In the genomic region with DNA sequence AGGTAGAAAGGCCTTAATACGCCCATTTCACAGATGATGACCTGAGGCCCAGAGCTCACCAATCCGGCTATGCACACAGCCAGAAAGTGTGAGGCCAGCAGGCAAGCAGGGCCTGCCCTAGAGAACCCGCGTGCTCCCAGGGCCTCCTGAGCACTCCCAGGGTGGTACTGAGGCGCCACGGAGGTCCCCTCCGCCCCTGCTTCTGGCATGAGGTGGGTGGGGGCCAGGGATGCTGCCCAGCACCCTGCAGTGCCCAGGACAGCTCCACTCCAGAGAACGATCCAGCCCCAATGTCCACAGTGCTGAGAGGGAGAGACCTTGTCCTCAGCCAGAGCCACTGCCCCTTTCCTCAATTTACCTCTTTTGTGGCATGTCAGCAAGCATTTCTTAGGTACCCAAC, we compare ENCODE assay signal across 19 cellular contexts. TPM values are rescaled to one million over a fixed set of nuclear protein-coding genes. Genes with fewer than 3 reads are reported as not detected.
DNase-seq lines count a peak whose midpoint lies in the region; ATAC-seq and TF ChIP-seq lines count a peak whose summit lies in the region.
"Had no signal": no experiment of that assay in that cellular context is flagged by ENCODE, and none has a peak within 500 bp of the region (broad histone marks: within the 10 kb centered on the region; RNA-seq: fewer than 3 reads in every experiment).

No MANE protein-coding gene starts in this region.

- H2BK12ac ChIP-seq in neuronal stem cell (ENCODE audit: low read length), result no peak overlapping the region

- H3K9ac ChIP-seq in neuronal stem cell (ENCODE audit: low read depth, low read length, poor library complexity) (no peak overlapping the region), stomach smooth muscle (ENCODE audit: low read length in 2 of 2) (no peak overlapping the region)

- no peak overlapping the region for H3K18ac ChIP-seq in neuronal stem cell (ENCODE audit: low read length)

- TF ChIP-seq CTCF in heart left ventricle (IDR thresholded peaks at IDR 0.05), result no peak
- TF ChIP-seq CTCF in Calu3 (IDR thresholded peaks at IDR 0.05; ENCODE audit: unreplicated experiment), result no peak

- H3K23ac ChIP-seq in neuronal stem cell (ENCODE audit: low read depth, low read length, poor library complexity), result peak overlapping the region; percentile 18

- H2AFZ ChIP-seq in neuronal stem cell (ENCODE audit: low read length), result no peak overlapping the region

- no peaks in the 10 kb centered on the region for H3K9me3 Mint-ChIP-seq in Calu3 (ENCODE audit: low read depth, unreplicated experiment)
- H3K9me3 Mint-ChIP-seq: CD8-positive, alpha-beta T cell had no signal

- H2BK15ac ChIP-seq in neuronal stem cell (ENCODE audit: low read length), result no peak overlapping the region

- H3K27me3 Mint-ChIP-seq in T-helper 17 cell (no peaks in the 10 kb centered on the region), Calu3 (ENCODE audit: unreplicated experiment) (no peaks in the 10 kb centered on the region)

- DNase-seq in heart left ventricle, result no peak
- DNase-seq in left ventricle myocardium superior, result no peak
- no peak for DNase-seq in T-helper 17 cell
- DNase-seq in neuronal stem cell (ENCODE audit: low spot score), result no peak
- DNase-seq in amniotic stem cell (lab: John Stamatoyannopoulos, UW), result no peak
- no peak for DNase-seq in NCI-H2029 (lab: John Stamatoyannopoulos, UW)
- DNase-seq in Calu3, result no peak
- DNase-seq: ACHN; CD8-positive, alpha-beta T cell; NCI-H1105 treated with DMSO at 0.1 percent for 48 hours; NCI-H1694; NCI-H2081 treated with DMSO at 0.1 percent for 48 hours; NCI-H2171 treated with DMSO at 0.1 percent for 48 hours; NCI-H524 treated with DMSO at 0.1 percent for 48 hours; NCI-H82 had no signal

- peaks cover 40% of the 10 kb centered on the region for H3K79me1 ChIP-seq in neuronal stem cell (ENCODE audit: low read depth, low read length)

- H3K36me3 Mint-ChIP-seq in T-helper 17 cell (ENCODE audit: low read depth), result no peaks in the 10 kb centered on the region
- peaks cover 22% of the 10 kb centered on the region for H3K36me3 Mint-ChIP-seq in Calu3 (ENCODE audit: insufficient read depth, unreplicated experiment)

- H3K27me3 ChIP-seq in heart left ventricle (no peaks in the 10 kb centered on the region), neuronal stem cell (ENCODE audit: control insufficient read depth in 3 of 3, insufficient read depth in 3 of 3, low read depth in 1 of 3, low read length in 3 of 3) (no peaks in the 10 kb centered on the region), stomach smooth muscle (ENCODE audit: control insufficient read depth in 1 of 2, insufficient read depth in 2 of 2, low read length in 2 of 2) (no peaks in the 10 kb centered on the region)

- H3K4me3 ChIP-seq in heart left ventricle, result no peak overlapping the region
- H3K4me3 ChIP-seq in neuronal stem cell (ENCODE audit: low read length in 2 of 2), result no peak overlapping the region
- H3K4me3 ChIP-seq in stomach smooth muscle (ENCODE audit: low read length in 2 of 2), result no peak overlapping the region

- H3K36me3 ChIP-seq in heart left ventricle (peaks cover 3 to 47% (median 45%) of the 10 kb centered on the region in 9 donors), neuronal stem cell (replicated peaks in 1 of 2; ENCODE audit: control insufficient read depth in 2 of 2, insufficient read depth in 2 of 2, low read length in 2 of 2) (peaks cover 19 to 57% of the 10 kb centered on the region in 2 donors), stomach smooth muscle (ENCODE audit: control insufficient read depth in 2 of 2, insufficient read depth in 2 of 2, low read length in 2 of 2) (peaks cover 21 to 30% of the 10 kb centered on the region in 2 donors)

- H3K27ac ChIP-seq in heart left ventricle, result peak overlapping the region in 9 of 12 donors; percentile 27 to 94 (median 47)
- H3K27ac ChIP-seq in neuronal stem cell (replicated peaks; ENCODE audit: low read length), result no peak overlapping the region
- H3K27ac ChIP-seq in stomach smooth muscle (ENCODE audit: low read length), result peak overlapping the region; percentile 49
- H3K27ac ChIP-seq: 22Rv1 had no signal

- H3K4ac ChIP-seq in neuronal stem cell (ENCODE audit: low read length), result no peak overlapping the region

- H3K27ac Mint-ChIP-seq in T-helper 17 cell, result peak overlapping the region; percentile 76
- H3K27ac Mint-ChIP-seq in Calu3 (ENCODE audit: unreplicated experiment), result no peak overlapping the region
- H3K27ac Mint-ChIP-seq: CD8-positive, alpha-beta T cell had no signal

- TF ChIP-seq POLR2A in heart left ventricle (IDR thresholded peaks at IDR 0.05), result no peak

- CTCF ChIA-PET in Calu3 (lab: Charles Lee), result interaction anchor here (0.6 kb wide), 1 partner anchor 9 kb away, joined by 4 read pairs; no protein-coding TSS in a partner anchor

- no TSS peak for BruUV-seq in Calu3 (replicated peaks; lab: Mats Ljungman, UMichigan)

- H3K4me1 Mint-ChIP-seq in T-helper 17 cell, result peaks cover 6% of the 10 kb centered on the region
- H3K4me1 Mint-ChIP-seq in Calu3 (ENCODE audit: low read depth, unreplicated experiment), result no peaks in the 10 kb centered on the region

- ATAC-seq in heart left ventricle (no peak), left ventricle myocardium superior (no peak), T-helper 17 cell (no peak)
- ATAC-seq: CD8-positive, alpha-beta T cell; Panc1 had no signal

- no peak overlapping the region for H2BK5ac ChIP-seq in neuronal stem cell (ENCODE audit: low read length)

- H3K9me3 ChIP-seq in heart left ventricle (no peaks in the 10 kb centered on the region), T-helper 17 cell (ENCODE audit: control insufficient read depth, low read length, poor library complexity, severe bottlenecking) (no peaks in the 10 kb centered on the region), neuronal stem cell (replicated peaks in 1 of 2; ENCODE audit: control insufficient read depth in 2 of 2, insufficient read depth in 1 of 2, low read depth in 1 of 2, low read length in 2 of 2) (no peaks in the 10 kb centered on the region), stomach smooth muscle (ENCODE audit: control insufficient read depth in 2 of 2, low read length in 2 of 2) (no peaks in the 10 kb centered on the region)

- intact Hi-C loops in heart left ventricle (cut with DNase I) (no loop called here), left ventricle myocardium superior (cut with micrococcal nuclease) (no loop called here), Calu3 (cut with micrococcal nuclease; ENCODE audit: unreplicated experiment) (no loop called here)

- no peak overlapping the region for H2BK120ac ChIP-seq in neuronal stem cell (ENCODE audit: low read depth, low read length)

- no peak overlapping the region for H2AK5ac ChIP-seq in neuronal stem cell (ENCODE audit: low read depth, low read length)

- H3K4me3 Mint-ChIP-seq in T-helper 17 cell, result no peak overlapping the region
- no peak overlapping the region for H3K4me3 Mint-ChIP-seq in Calu3 (ENCODE audit: low read depth, unreplicated experiment)
- H3K4me3 Mint-ChIP-seq: CD8-positive, alpha-beta T cell had no signal

- 72 to 93% (median 81%) methylated on average over 3 to 8 of the region's 8 CpGs for WGBS in heart left ventricle, 4 donors
- WGBS in neuronal stem cell (ENCODE audit: extremely low coverage in 2 of 2, insufficient read length in 2 of 2, insufficient replicate concordance in 1 of 2), 2 donors, result no CpG with 5 or more reads among the region's 8 CpGs

- H3K14ac ChIP-seq in neuronal stem cell (ENCODE audit: low read length), result no peak overlapping the region

- H4K91ac ChIP-seq in neuronal stem cell (ENCODE audit: low read depth, low read length, poor library complexity), result no peak overlapping the region

- no peak overlapping the region for H4K8ac ChIP-seq in neuronal stem cell (ENCODE audit: low read depth, low read length)

- H3K4me1 ChIP-seq in heart left ventricle, result peaks cover 4 to 46% (median 37%) of the 10 kb centered on the region in 12 donors
- H3K4me1 ChIP-seq in neuronal stem cell (ENCODE audit: control insufficient read depth in 2 of 2, insufficient read depth in 1 of 2, low read depth in 1 of 2, low read length in 2 of 2), result no peaks in the 10 kb centered on the region
- peaks cover 25% of the 10 kb centered on the region for H3K4me1 ChIP-seq in stomach smooth muscle (ENCODE audit: control insufficient read depth, insufficient read depth, low read length)

- no peak overlapping the region for H3K4me2 ChIP-seq in neuronal stem cell (ENCODE audit: insufficient read depth, low read length, poor library complexity, severe bottlenecking)

RNA-seq across cellular contexts. Expression of a gene that starts 13.9 kb away (rescaled TPM):
- total RNA-seq in heart left ventricle (10 to 100 TPM; 47.4 to 76.8 (median 62.4) TPM), left ventricle myocardium superior (68.7 TPM), T-helper 17 cell (10 to 100 TPM; 29.2 to 31.9 TPM), Calu3 (2022) (44.7 and 48.3 TPM in 2 replicates)
- 100 to 1,000 TPM in 1 of 2 donors, 10 to 100 TPM in 1; 79.9 to 125 TPM for polyA plus RNA-seq in heart left ventricle
- polyA plus RNA-seq in neuronal stem cell (2013, experiment 1 of 2), result 73.5 TPM
- polyA plus RNA-seq in neuronal stem cell (2013, experiment 2 of 2), result 71.9 TPM

RNA-seq across cellular contexts. Expression of a gene that starts 16.1 kb away (rescaled TPM):
- 10 to 100 TPM; 36.8 to 78.7 (median 43.9) TPM for total RNA-seq in heart left ventricle
- 100 to 1,000 TPM in 1 of 2 donors, 10 to 100 TPM in 1; 75.5 to 114 TPM for polyA plus RNA-seq in heart left ventricle
- 59.2 TPM for total RNA-seq in left ventricle myocardium superior
- total RNA-seq in T-helper 17 cell, result 10 to 100 TPM; 24.2 to 28.1 TPM
- polyA plus RNA-seq in neuronal stem cell (2013, experiment 1 of 2), result 82.0 TPM
- polyA plus RNA-seq in neuronal stem cell (2013, experiment 2 of 2), result 74.8 TPM
- total RNA-seq in Calu3 (2022), result 85.9 and 86.2 TPM in 2 replicates

RNA-seq across cellular contexts. Expression of a gene that starts 29.4 kb away (rescaled TPM):
- 10 to 100 TPM; 16.4 to 33.3 (median 21.7) TPM for total RNA-seq in heart left ventricle
- 10 to 100 TPM; 31.2 to 63.7 TPM for polyA plus RNA-seq in heart left ventricle
- total RNA-seq in left ventricle myocardium superior, result 26.6 TPM
- total RNA-seq in T-helper 17 cell, result 10 to 100 TPM; 12.3 to 20.6 TPM
- 19.0 TPM for polyA plus RNA-seq in neuronal stem cell (2013, experiment 1 of 2)
- 19.4 TPM for polyA plus RNA-seq in neuronal stem cell (2013, experiment 2 of 2)
- 25.0 and 28.2 TPM in 2 replicates for total RNA-seq in Calu3 (2022)

RNA-seq across cellular contexts. Expression of a gene that starts 48.0 kb away (rescaled TPM):
- total RNA-seq in heart left ventricle, result 100 to 1,000 TPM in 6 of 9 donors, 10 to 100 TPM in 3; 77.4 to 191 (median 142) TPM
- 100 to 1,000 TPM; 112 to 168 TPM for polyA plus RNA-seq in heart left ventricle
- 241 TPM for total RNA-seq in left ventricle myocardium superior
- total RNA-seq in T-helper 17 cell, result under 1 TPM; 0.40 to 0.42 TPM
- 3.1 TPM for polyA plus RNA-seq in neuronal stem cell (2013, experiment 1 of 2)
- polyA plus RNA-seq in neuronal stem cell (2013, experiment 2 of 2), result 3.5 TPM
- total RNA-seq in Calu3 (2022), result 0.17 and 0.51 TPM in 2 replicates
- total RNA-seq: HT1080 had no signal

RNA-seq across cellular contexts. Expression of a gene that starts 50.5 kb away (rescaled TPM):
- total RNA-seq in heart left ventricle, result 1 to 10 TPM; 2.7 to 6.1 (median 4.6) TPM
- 1 to 10 TPM; 1.4 to 4.3 TPM for polyA plus RNA-seq in heart left ventricle
- 4.7 TPM for total RNA-seq in left ventricle myocardium superior
- 1 to 10 TPM; 3.0 to 3.2 TPM for total RNA-seq in T-helper 17 cell
- polyA plus RNA-seq in neuronal stem cell (2013, experiment 1 of 2), result 4.6 TPM
- polyA plus RNA-seq in neuronal stem cell (2013, experiment 2 of 2), result 4.5 TPM
- 4.3 and 4.9 TPM in 2 replicates for total RNA-seq in Calu3 (2022)
